ENCODE assay signal across 8 cellular contexts in the genomic region with DNA sequence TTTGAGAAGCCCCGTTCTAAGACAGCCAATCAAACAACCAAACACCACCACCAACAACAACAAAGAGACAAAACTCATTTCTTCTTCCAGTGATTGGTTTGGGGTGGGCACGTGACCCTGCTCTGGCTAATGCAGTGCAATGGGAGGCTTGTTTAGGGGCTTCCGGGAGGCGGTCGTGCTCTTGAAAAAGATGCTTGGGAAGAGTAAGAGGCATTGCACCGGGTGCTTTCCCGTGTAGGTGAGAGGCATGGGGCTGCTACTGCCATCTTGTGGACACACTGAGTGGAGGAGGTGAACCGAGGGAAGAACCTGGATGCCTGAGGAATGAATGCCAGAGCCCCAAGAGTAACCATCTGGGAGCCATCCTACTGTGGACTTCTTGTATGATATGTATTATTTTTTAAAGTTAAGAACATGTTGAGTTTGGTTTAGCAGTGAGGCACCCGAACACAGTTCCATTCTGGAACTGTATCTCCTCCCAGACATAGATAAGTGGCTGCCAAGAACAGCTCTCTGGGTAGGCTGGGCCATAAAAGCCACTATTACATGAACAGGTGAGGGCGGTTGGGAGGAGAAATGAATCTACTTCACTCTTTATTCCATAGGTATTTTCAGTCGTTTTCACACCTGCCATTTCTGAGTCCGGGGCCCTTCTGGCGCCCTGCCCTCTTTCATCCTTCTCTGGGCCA. TPM values are rescaled to one million over a fixed set of nuclear protein-coding genes. Genes with fewer than 3 reads are reported as not detected.
DNase-seq lines count a peak whose midpoint lies in the region; ATAC-seq and TF ChIP-seq lines count a peak whose summit lies in the region.

No MANE protein-coding gene starts in this region.

- H3K27ac ChIP-seq in PC-3 (ENCODE audit: low read length) = no peak overlapping the region

- H3K4me1 ChIP-seq in PC-3 (ENCODE audit: insufficient read depth, low read length) = 0 out of 2 replicates have a peak, but pooled peaks cover 5% of the 10 kb centered on the region

- H3K4me1 Mint-ChIP-seq in stimulated activated memory B cell treated with anti-CD40 and anti-IgM and Interleukin-4, amounts not matched to agents 10 μg/mL and 1 μg/mL and 100 μg/mL, for 72 hours = peaks cover 82% of the 10 kb centered on the region

- no peaks in the 10 kb centered on the region for H3K27me3 ChIP-seq in PC-3 (ENCODE audit: low read length)

- H3F3A ChIP-seq in PC-3 (ENCODE audit: low read length, unreplicated experiment) = no peaks in the 10 kb centered on the region

- no peaks in the 10 kb centered on the region for H3K27me3 Mint-ChIP-seq in stimulated activated memory B cell treated with anti-CD40 and anti-IgM and Interleukin-4, amounts not matched to agents 10 μg/mL and 1 μg/mL and 100 μg/mL, for 72 hours

- H3K9me2 ChIP-seq in PC-3 (replicated peaks; ENCODE audit: low read length) = no peaks in the 10 kb centered on the region

- peak overlapping the region; percentile 3 for H3K4me3 Mint-ChIP-seq in stimulated activated memory B cell treated with anti-CD40 and anti-IgM and Interleukin-4, amounts not matched to agents 10 μg/mL and 1 μg/mL and 100 μg/mL, for 72 hours

- H3K9ac ChIP-seq in PC-3 (ENCODE audit: low read length) = no peak overlapping the region

- H3K27ac Mint-ChIP-seq in stimulated activated memory B cell treated with anti-CD40 and anti-IgM and Interleukin-4, amounts not matched to agents 10 μg/mL and 1 μg/mL and 100 μg/mL, for 72 hours = peak overlapping the region; percentile 80

- no peaks in the 10 kb centered on the region for H3K36me3 ChIP-seq in PC-3 (ENCODE audit: low read depth, low read length)

- CTCF ChIA-PET in PC-3 (lab: Charles Lee) = interaction anchor here (1.1 kb wide), 1 partner anchor 252 kb away, joined by 6 read pairs; no protein-coding TSS in a partner anchor

- in situ Hi-C loops in astrocyte of the spinal cord (cut with HindIII; ENCODE audit: low sequenced_read_pairs) = no loop called here

- intact Hi-C loops in PC-3 (cut with micrococcal nuclease) = loop anchor here (1.0 kb wide), 2 partner anchors 228 to 252 kb away; no protein-coding TSS in a partner anchor

- peak overlapping the region; percentile 81 for H2AFZ ChIP-seq in PC-3 (ENCODE audit: low read length)

- H3K9me3 Mint-ChIP-seq in stimulated activated memory B cell treated with anti-CD40 and anti-IgM and Interleukin-4, amounts not matched to agents 10 μg/mL and 1 μg/mL and 100 μg/mL, for 72 hours = no peaks in the 10 kb centered on the region

- ATAC-seq in GM19452 (IDR thresholded peaks at IDR 0.05; ENCODE audit: unreplicated experiment) (peak; percentile 44), HG03460 (IDR thresholded peaks at IDR 0.05; ENCODE audit: unreplicated experiment) (peak; percentile 29), PC-3 (peak; percentile 94)
- peak; percentile 70 for ATAC-seq in stimulated activated memory B cell treated with anti-CD40 and anti-IgM and Interleukin-4, amounts not matched to agents 10 μg/mL and 1 μg/mL and 100 μg/mL, for 72 hours

- peak overlapping the region; percentile 53 for H3K4me2 ChIP-seq in PC-3 (ENCODE audit: low read length)

- H4K20me1 ChIP-seq in PC-3 (ENCODE audit: low read length) = no peaks in the 10 kb centered on the region

- POLR2A ChIA-PET in PC-3 (lab: Charles Lee; ENCODE audit: unreplicated experiment) = no interaction called here

- no peaks in the 10 kb centered on the region for H3K9me3 ChIP-seq in PC-3 (ENCODE audit: low read length)

- no peaks in the 10 kb centered on the region for H3K36me3 Mint-ChIP-seq in stimulated activated memory B cell treated with anti-CD40 and anti-IgM and Interleukin-4, amounts not matched to agents 10 μg/mL and 1 μg/mL and 100 μg/mL, for 72 hours

- DNase-seq in Daoy (ENCODE audit: low read depth) (peak; percentile 68), PC-3 (peak; percentile 86), astrocyte of the spinal cord (ENCODE audit: low read depth, low spot score) (peak; percentile 41), iPS-NIHi7 (ENCODE audit: extremely low spot score) (peak; percentile 92), dedifferentiated amniotic fluid mesenchymal stem cell (ENCODE audit: extremely low spot score) (no peak)

- H3K79me2 ChIP-seq in PC-3 (ENCODE audit: low read length) = no peaks in the 10 kb centered on the region

- H3K4me3 ChIP-seq in PC-3 (ENCODE audit: low read length) (no peak overlapping the region), astrocyte of the spinal cord (ENCODE audit: low read depth, low read length) (no peak overlapping the region)

- TF ChIP-seq CTCF in PC-3 (conservative IDR thresholded peaks at IDR 0.05; ENCODE audit: low read depth, low read length) = peak; percentile 85
- TF ChIP-seq CTCF in astrocyte of the spinal cord (IDR thresholded peaks at IDR 0.05; ENCODE audit: low read depth, low read length) = peak; percentile 84

- BruUV-seq in PC-3 (replicated peaks; lab: Mats Ljungman, UMichigan) = no TSS peak

RNA-seq across cellular contexts. Expression of gene ARHGAP25, which starts 19.1 kb away (rescaled TPM):
- total RNA-seq in Daoy (2014; rRNA removed; shearing (Covaris generic)) = 0.51 and 1.7 TPM in 2 replicates
- not detected in 2 replicates for total RNA-seq in PC-3 (2014; rRNA removed)

Comparison
In these comparisons a context has a peak if more than half of its experiments do, and no peak if none do; other contexts are left out.
1. ATAC-seq: peak in every context shown above with its lines; median percentile 94 in PC-3; 70 in stimulated activated memory B cell treated with anti-CD40 and anti-IgM and Interleukin-4, amounts not matched to agents 10 μg/mL and 1 μg/mL and 100 μg/mL, for 72 hours; 44 in GM19452; 29 in HG03460.